ENCODE assay signal across 23 cellular contexts in the genomic region with DNA sequence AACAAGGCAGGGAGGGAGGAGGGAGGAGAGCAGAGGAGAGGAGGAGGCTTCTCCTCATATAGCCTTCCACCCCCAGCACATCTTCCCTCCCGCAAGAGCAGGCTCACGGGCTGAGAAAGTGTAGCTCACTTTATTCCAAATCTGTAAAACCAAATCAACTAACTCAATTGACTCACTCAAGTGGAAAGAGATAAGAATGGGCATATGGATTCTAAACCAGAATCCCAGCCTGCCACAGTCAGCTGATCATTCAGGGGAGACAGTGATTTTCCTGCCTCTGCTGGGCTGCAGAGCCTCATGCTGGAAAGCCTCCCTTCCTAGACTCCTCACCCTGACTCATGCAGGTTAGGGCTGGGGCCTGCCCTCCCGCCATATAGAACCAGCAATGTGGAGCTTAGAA.
"Had no signal": no experiment of that assay in that cellular context is flagged by ENCODE, and none has a peak within 500 bp of the region (broad histone marks: within the 10 kb centered on the region; RNA-seq: fewer than 3 reads in every experiment).

No MANE protein-coding gene starts in this region.

- H3K36me3 ChIP-seq: esophagus muscularis mucosa, gastrocnemius medialis, heart right ventricle, left ventricle myocardium inferior, lower lobe of right lung, right atrium auricular region, sigmoid colon, stomach, thoracic aorta, transverse colon had no signal

- H3K9me3 Mint-ChIP-seq: effector memory CD8-positive, alpha-beta T cell had no signal

- DNase-seq: effector memory CD8-positive, alpha-beta T cell; gastrocnemius medialis; heart right ventricle; hypothalamus; islet precursor cell; left ventricle myocardium inferior; lower lobe of right lung; midbrain; naive B cell; sigmoid colon; stimulated activated CD4-positive, alpha-beta T cell treated with anti-CD3 and anti-CD28 coated beads, Interleukin-2, amount 100 ng/mL, for 24 hours; stimulated activated CD4-positive, alpha-beta T cell treated with anti-CD3 and anti-CD28 coated beads, Interleukin-4, amount 100 ng/mL, for 4 hours; stimulated activated naive B cell treated with anti-CD40 and anti-IgM and Interleukin-4, amounts not matched to agents 10 μg/mL and 1 μg/mL and 100 μg/mL, for 72 hours; stomach; substantia nigra; transverse colon had no signal

- H3K9me3 ChIP-seq: gastrocnemius medialis had no signal

- H3K27me3 ChIP-seq: esophagus muscularis mucosa, gastrocnemius medialis, right atrium auricular region, sigmoid colon, stomach, transverse colon had no signal

- H3K4me3 ChIP-seq: esophagus muscularis mucosa, gastrocnemius medialis, heart right ventricle, left ventricle myocardium inferior, lower lobe of right lung, right atrium auricular region, sigmoid colon, skin epidermis, stomach, thoracic aorta, transverse colon had no signal

- ATAC-seq: effector memory CD8-positive, alpha-beta T cell; gastrocnemius medialis; heart right ventricle; lower lobe of right lung; stimulated activated naive B cell treated with anti-CD40 and anti-IgM and Interleukin-4, amounts not matched to agents 10 μg/mL and 1 μg/mL and 100 μg/mL, for 72 hours had no signal

- H3K27ac ChIP-seq: epithelial cell of prostate, esophagus muscularis mucosa, gastrocnemius medialis, heart right ventricle, left ventricle myocardium inferior, lower lobe of right lung, right atrium auricular region, sigmoid colon, skin epidermis, stomach, thoracic aorta, transverse colon had no signal

- H3K4me3 Mint-ChIP-seq: effector memory CD8-positive, alpha-beta T cell; memory B cell; stimulated activated naive B cell treated with anti-CD40 and anti-IgM and Interleukin-4, amounts not matched to agents 10 μg/mL and 1 μg/mL and 100 μg/mL, for 72 hours had no signal

- H3K36me3 Mint-ChIP-seq: memory B cell; stimulated activated naive B cell treated with anti-CD40 and anti-IgM and Interleukin-4, amounts not matched to agents 10 μg/mL and 1 μg/mL and 100 μg/mL, for 72 hours had no signal

- H3K27ac Mint-ChIP-seq: effector memory CD8-positive, alpha-beta T cell; memory B cell; naive B cell; nephron; stimulated activated naive B cell treated with anti-CD40 and anti-IgM and Interleukin-4, amounts not matched to agents 10 μg/mL and 1 μg/mL and 100 μg/mL, for 72 hours had no signal
